ENCODE assay signal across 8 cellular contexts in the genomic region with DNA sequence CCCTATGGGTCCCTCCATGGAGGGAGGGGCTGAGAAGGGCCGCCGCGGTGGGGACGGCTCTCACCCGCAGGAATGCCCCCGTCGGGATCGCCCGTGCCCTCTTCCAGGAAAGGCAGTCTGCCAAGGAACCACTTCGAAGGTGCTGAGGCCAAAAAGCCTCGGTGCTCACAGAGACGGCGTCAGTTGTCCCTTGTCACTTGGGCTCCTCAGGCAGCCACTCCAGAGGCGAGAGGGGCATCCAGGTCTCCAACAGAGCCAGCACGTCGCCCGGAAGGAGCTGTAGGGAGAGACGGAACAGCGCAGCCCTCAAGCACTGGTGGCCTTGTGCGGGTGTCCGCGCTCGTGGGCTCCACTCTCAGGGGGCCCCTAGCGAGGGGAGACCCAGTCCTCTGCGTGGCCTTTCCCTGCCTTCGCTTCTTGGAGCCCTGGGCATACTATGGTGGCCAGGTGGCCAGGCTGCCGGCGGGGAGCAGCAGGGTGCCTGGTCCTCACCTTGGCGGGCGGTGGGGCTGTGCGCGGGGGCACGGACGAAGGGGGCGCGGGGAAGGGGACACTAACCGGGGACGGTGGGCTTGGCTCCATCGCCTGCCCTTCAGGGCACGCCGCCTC. TPM values are rescaled to one million over a fixed set of nuclear protein-coding genes. Genes with fewer than 3 reads are reported as not detected.
DNase-seq lines count a peak whose midpoint lies in the region; ATAC-seq and TF ChIP-seq lines count a peak whose summit lies in the region.

No MANE protein-coding gene starts in this region.

- no peaks in the 10 kb centered on the region for H3K36me3 Mint-ChIP-seq in activated CD4-positive, alpha-beta T cell treated with anti-CD3 and anti-CD28 coated beads, Interleukin-2, amount 10 ng/mL, durations not matched to agents 24 days and 14 days (ENCODE audit: low read depth)

- H4K8ac ChIP-seq in IMR-90 (ENCODE audit: low read depth in 2 of 2, low read length in 2 of 2) = no peak overlapping the region; a peak in 1 of 4 replicates

- no peak overlapping the region for H3K27ac ChIP-seq in IMR-90 (ENCODE audit: insufficient read depth, low read length)
- H3K27ac ChIP-seq in adrenal gland = peak overlapping the region in 1 of 5 donors; percentile 47
- no peak overlapping the region for H3K27ac ChIP-seq in testis

- no peak overlapping the region for H3K9ac ChIP-seq in IMR-90 (ENCODE audit: low read depth, low read length)

- TF ChIP-seq CTCF in IMR-90 (conservative IDR thresholded peaks at IDR 0.05; ENCODE audit: low read depth, low read length) (no peak), adrenal gland (IDR thresholded peaks at IDR 0.05) (no peak), testis (IDR thresholded peaks at IDR 0.05) (no peak)

- no peak overlapping the region for H3K14ac ChIP-seq in IMR-90 (replicated peaks; ENCODE audit: low read depth, low read length)

- H3K27me3 Mint-ChIP-seq in activated CD4-positive, alpha-beta T cell treated with anti-CD3 and anti-CD28 coated beads, Interleukin-2, amount 10 ng/mL, durations not matched to agents 24 days and 14 days = peaks cover 35% of the 10 kb centered on the region

- H3K36me3 ChIP-seq in IMR-90 (ENCODE audit: control insufficient read depth, insufficient read depth, low read length) = no peaks in the 10 kb centered on the region
- H3K36me3 ChIP-seq in adrenal gland (replicated peaks in 1 of 2) = no peaks in the 10 kb centered on the region
- no peaks in the 10 kb centered on the region for H3K36me3 ChIP-seq in testis (ENCODE audit: low read depth, missing control alignments)

- H3K4me2 ChIP-seq in IMR-90 (ENCODE audit: low read depth, low read length) = peak overlapping the region; percentile 38; the same call in 1 of the 2 replicates

- in situ Hi-C loops in IMR-90 (cut with MboI; ENCODE audit: low sequenced_read_pairs) = loop anchor here (10.0 kb wide), 1 partner anchor 325 kb away; no protein-coding TSS in a partner anchor

- 7% methylated on average over 28 of the region's 41 CpGs; no CpG with 5 or more reads in 1 of the 2 experiments for WGBS in IMR-90 (ENCODE audit: extremely low coverage in 2 of 2, insufficient read length in 1 of 2), 2 experiments
- WGBS in adrenal gland, 4 donors = 3 to 9% (median 4%) methylated on average over 10 to 41 of the region's 41 CpGs
- WGBS in testis, 2 donors = 5% methylated on average over 28 of the region's 41 CpGs; no CpG with 5 or more reads in 1 of the 2 donors

- POLR2A ChIA-PET in IMR-90 (lab: Charles Lee; ENCODE audit: unreplicated experiment) = no interaction called here

- no peaks in the 10 kb centered on the region for H3K79me1 ChIP-seq in IMR-90 (ENCODE audit: low read depth in 1 of 2, low read length in 2 of 2)

- H3K4me3 ChIP-seq in IMR-90 (ENCODE audit: insufficient read depth, low read depth, low read length) (peak overlapping the region; percentile 65), adrenal gland (peak overlapping the region; percentile 8 to 68 (median 47)), testis (peak overlapping the region; percentile 71 to 77)

- H3K4me1 Mint-ChIP-seq in activated CD4-positive, alpha-beta T cell treated with anti-CD3 and anti-CD28 coated beads, Interleukin-2, amount 10 ng/mL, durations not matched to agents 24 days and 14 days = peaks cover 2% of the 10 kb centered on the region

- H2BK5ac ChIP-seq in IMR-90 (ENCODE audit: low read depth, low read length, poor library complexity, severe bottlenecking) = no peak overlapping the region

- H3K9me3 ChIP-seq in IMR-90 (ENCODE audit: control insufficient read depth, insufficient read depth, low read length) (no peaks in the 10 kb centered on the region), adrenal gland (replicated peaks in 1 of 3) (no peaks in the 10 kb centered on the region), testis (no peaks in the 10 kb centered on the region)

- no peaks in the 10 kb centered on the region for H3K9me3 Mint-ChIP-seq in activated CD4-positive, alpha-beta T cell treated with anti-CD3 and anti-CD28 coated beads, Interleukin-2, amount 10 ng/mL, durations not matched to agents 24 days and 14 days

- H3K4ac ChIP-seq in IMR-90 (ENCODE audit: low read depth, low read length) = no peak overlapping the region

- H4K5ac ChIP-seq in IMR-90 (ENCODE audit: low read depth, low read length) = no peak overlapping the region

- no peak overlapping the region for H2AK5ac ChIP-seq in IMR-90 (ENCODE audit: low read depth, low read length)

- no TSS peak for BruUV-seq in IMR-90 (replicated peaks; lab: Mats Ljungman, UMichigan)

- TF ChIP-seq POLR2A in IMR-90 (IDR thresholded peaks at IDR 0.05; ENCODE audit: low read depth, low read length) (no peak), adrenal gland (IDR thresholded peaks at IDR 0.05) (no peak), testis (IDR thresholded peaks at IDR 0.05) (no peak)

- H3K4me1 ChIP-seq in IMR-90 (ENCODE audit: control insufficient read depth, insufficient read depth, low read length) (peaks cover 2% of the 10 kb centered on the region; the same call in 1 of the 2 replicates), adrenal gland (replicated peaks in 1 of 2) (peaks cover 5 to 12% of the 10 kb centered on the region in 2 donors), testis (peaks cover 10% of the 10 kb centered on the region)

- no peak overlapping the region for H2BK20ac ChIP-seq in IMR-90 (ENCODE audit: low read depth, low read length)

- ATAC-seq in IMR-90 (ENCODE audit: low read depth) (no peak), left lobe of liver (peak; percentile 46)

- no peak overlapping the region for H2BK15ac ChIP-seq in IMR-90 (ENCODE audit: low read depth, low read length)

- peak overlapping the region; percentile 63 for H2AK9ac ChIP-seq in IMR-90 (replicated peaks; ENCODE audit: low read depth, low read length, poor library complexity)

- H2BK120ac ChIP-seq in IMR-90 (ENCODE audit: low read depth, low read length) = no peak overlapping the region

- peak overlapping the region; percentile 80 for H3K4me3 Mint-ChIP-seq in activated CD4-positive, alpha-beta T cell treated with anti-CD3 and anti-CD28 coated beads, Interleukin-2, amount 10 ng/mL, durations not matched to agents 24 days and 14 days

- H3K9me1 ChIP-seq in IMR-90 (ENCODE audit: insufficient read depth, low read length) = no peaks in the 10 kb centered on the region

- intact Hi-C loops in activated CD4-positive, alpha-beta T cell treated with anti-CD3 and anti-CD28 coated beads, Interleukin-2, amount 10 ng/mL, durations not matched to agents 24 days and 14 days (cut with micrococcal nuclease) = loop anchor here (5.0 kb wide), 1 partner anchor 142 kb away; a partner anchor contains a TSS
- intact Hi-C loops in IMR-90 (cut with micrococcal nuclease) (no loop called here), adrenal gland (cut with DNase I) (loop anchor here (10.0 kb wide), 2 partner anchors 105 to 335 kb away; no protein-coding TSS in a partner anchor), testis (cut with DNase I; ENCODE audit: low total_unique reads) (no loop called here)

- CTCF ChIA-PET in IMR-90 (lab: Yijun Ruan, JAX) = interaction anchor here (0.7 to 1.0 kb wide), 2 partner anchors 10 to 125 kb away, joined by 3 to 4 read pairs; no protein-coding TSS in a partner anchor

- H3K56ac ChIP-seq in IMR-90 (ENCODE audit: extremely low read depth, insufficient read depth, low read length) = no peak overlapping the region

- no peak for TF ChIP-seq RAD21 in IMR-90 (IDR thresholded peaks at IDR 0.05; ENCODE audit: low read length)

- no peaks in the 10 kb centered on the region for H4K20me1 ChIP-seq in IMR-90 (ENCODE audit: insufficient read depth, low read length)

- peak overlapping the region; percentile 96 for H2AFZ ChIP-seq in IMR-90 (replicated peaks; ENCODE audit: low read length, poor library complexity)

- dilution Hi-C loops in IMR-90 (cut with HindIII; ENCODE audit: low sequenced_read_pairs, unreplicated experiment) = loop anchor here (25.0 kb wide), 1 partner anchor 112 kb away; no protein-coding TSS in a partner anchor

- peak; percentile 66 for DNase-seq in activated CD4-positive, alpha-beta T cell treated with anti-CD3 and anti-CD28 coated beads, Interleukin-2, amount 10 ng/mL, durations not matched to agents 24 days and 14 days
- DNase-seq in activated CD4-positive, alpha-beta T cell treated with anti-CD3 and anti-CD28 coated beads for 1 hour = no peak
- no peak for DNase-seq in IMR-90
- DNase-seq in adrenal gland = peak in 4 of 7 donors; percentile 21 to 60 (median 36)
- no peak for DNase-seq in left lobe of liver (ENCODE audit: low spot score)
- DNase-seq in testis = peak; percentile 22
- DNase-seq in T1000 (lab: John Stamatoyannopoulos, UW) = no peak
- no peak for DNase-seq in NCI-H446 treated with DMSO at 0.1 percent for 48 hours (lab: John Stamatoyannopoulos, UW)

- peak overlapping the region; percentile 34 for H3K27ac Mint-ChIP-seq in activated CD4-positive, alpha-beta T cell treated with anti-CD3 and anti-CD28 coated beads, Interleukin-2, amount 10 ng/mL, durations not matched to agents 24 days and 14 days

- no peak overlapping the region for H4K91ac ChIP-seq in IMR-90 (ENCODE audit: insufficient read depth, low read depth, low read length)

- H3K23ac ChIP-seq in IMR-90 (ENCODE audit: low read depth, low read length) = no peak overlapping the region

- no peak overlapping the region for H3K18ac ChIP-seq in IMR-90 (ENCODE audit: low read depth, low read length)

- H3K27me3 ChIP-seq in IMR-90 (ENCODE audit: control insufficient read depth, insufficient read depth, low read length) (peaks cover 37% of the 10 kb centered on the region), adrenal gland (no peaks in the 10 kb centered on the region), testis (no peaks in the 10 kb centered on the region)

RNA-seq across cellular contexts. Expression of a gene that starts 1.0 kb away (rescaled TPM):
- 5.6 and 7.3 TPM in 2 replicates for total RNA-seq in activated CD4-positive, alpha-beta T cell treated with anti-CD3 and anti-CD28 coated beads, Interleukin-2, amount 10 ng/mL, durations not matched to agents 24 days and 14 days
- total RNA-seq in IMR-90 (2012; rRNA removed) = under 0.01 TPM in 1 of 2 replicates, not detected in the other
- 0.10 and 0.13 TPM in 2 replicates for polyA plus RNA-seq in IMR-90 (2012; rRNA removed)
- polyA plus RNA-seq in IMR-90 (2012; cell fraction: cytosol; rRNA removed) = 0.41 and 0.54 TPM in 2 replicates
- 0.05 and 0.18 TPM in 2 replicates for polyA plus RNA-seq in IMR-90 (2012; cell fraction: nucleus; rRNA removed; ENCODE audit: low replicate concordance)
- 1 to 10 TPM; 3.9 to 8.1 (median 6.2) TPM for total RNA-seq in adrenal gland
- 10 to 100 TPM in 1 of 3 donors, 1 to 10 TPM in 1, under 1 TPM in 1; 0.46 to 11.7 (median 4.3) TPM for polyA plus RNA-seq in adrenal gland
- 3.1 TPM for total RNA-seq in left lobe of liver
- 1 to 10 TPM; 2.5 to 6.0 TPM for total RNA-seq in testis
- 5.7 TPM for polyA plus RNA-seq in testis (ENCODE audit: insufficient read depth, low read depth, low replicate concordance)

RNA-seq across cellular contexts. Expression of a gene that starts 26.1 kb away (rescaled TPM):
- 0.24 TPM in 1 of 2 replicates, not detected in the other for total RNA-seq in activated CD4-positive, alpha-beta T cell treated with anti-CD3 and anti-CD28 coated beads, Interleukin-2, amount 10 ng/mL, durations not matched to agents 24 days and 14 days
- total RNA-seq in IMR-90 (2012; rRNA removed) (0.18 and 0.28 TPM in 2 replicates), adrenal gland (1 to 10 TPM in 1 of 8 donors, under 1 TPM in 4, not detected in 3; 0.34 to 1.7 (median 0.72) TPM), left lobe of liver (0.15 TPM), testis (1 to 10 TPM; 2.2 to 2.9 TPM)
- polyA plus RNA-seq in IMR-90 (2012; rRNA removed) (0.32 and 0.34 TPM in 2 replicates), adrenal gland (under 1 TPM; 0.37 to 0.57 (median 0.40) TPM), testis (ENCODE audit: insufficient read depth, low read depth, low replicate concordance) (1.3 TPM)
- polyA plus RNA-seq in IMR-90 (2012; cell fraction: cytosol; rRNA removed) = 0.26 and 0.43 TPM in 2 replicates
- 0.13 and 0.34 TPM in 2 replicates for polyA plus RNA-seq in IMR-90 (2012; cell fraction: nucleus; rRNA removed; ENCODE audit: low replicate concordance)

RNA-seq across cellular contexts. Expression of a gene that starts 59.4 kb away (rescaled TPM):
- total RNA-seq in activated CD4-positive, alpha-beta T cell treated with anti-CD3 and anti-CD28 coated beads, Interleukin-2, amount 10 ng/mL, durations not matched to agents 24 days and 14 days = not detected in 2 replicates
- total RNA-seq in IMR-90 (2012; rRNA removed) (not detected in 2 replicates), adrenal gland (under 1 TPM in 4 of 8 donors, not detected in 4; 0.14 to 0.43 (median 0.30) TPM), left lobe of liver (not detected), testis (10 to 100 TPM in 1 of 2 donors, 1 to 10 TPM in 1; 8.1 to 12.3 TPM)
- polyA plus RNA-seq in IMR-90 (2012; rRNA removed) (not detected in 2 replicates), adrenal gland (under 1 TPM; 0.37 to 0.40 (median 0.38) TPM), testis (ENCODE audit: insufficient read depth, low read depth, low replicate concordance) (31.9 TPM)
- polyA plus RNA-seq in IMR-90 (2012; cell fraction: cytosol; rRNA removed) = not detected in 2 replicates
- 0.03 TPM in 1 of 2 replicates, not detected in the other for polyA plus RNA-seq in IMR-90 (2012; cell fraction: nucleus; rRNA removed; ENCODE audit: low replicate concordance)

RNA-seq across cellular contexts. Expression of a gene that starts 59.5 kb away (rescaled TPM):
- total RNA-seq in activated CD4-positive, alpha-beta T cell treated with anti-CD3 and anti-CD28 coated beads, Interleukin-2, amount 10 ng/mL, durations not matched to agents 24 days and 14 days = 1.6 and 2.1 TPM in 2 replicates
- 7.8 and 10.2 TPM in 2 replicates for total RNA-seq in IMR-90 (2012; rRNA removed)
- polyA plus RNA-seq in IMR-90 (2012; rRNA removed) = 3.3 and 4.2 TPM in 2 replicates
- 2.0 and 3.7 TPM in 2 replicates for polyA plus RNA-seq in IMR-90 (2012; cell fraction: cytosol; rRNA removed)
- polyA plus RNA-seq in IMR-90 (2012; cell fraction: nucleus; rRNA removed; ENCODE audit: low replicate concordance) = 0.86 and 2.9 TPM in 2 replicates
- total RNA-seq in adrenal gland = 10 to 100 TPM in 6 of 8 donors, 1 to 10 TPM in 2; 7.9 to 23.2 (median 15.5) TPM
- polyA plus RNA-seq in adrenal gland = 10 to 100 TPM in 1 of 3 donors, 1 to 10 TPM in 2; 5.4 to 22.3 (median 6.7) TPM
- 25.8 TPM for total RNA-seq in left lobe of liver
- 10 to 100 TPM; 12.3 to 15.0 TPM for total RNA-seq in testis
- 31.8 TPM for polyA plus RNA-seq in testis (ENCODE audit: insufficient read depth, low read depth, low replicate concordance)

Comparison
In these comparisons a context has a peak if more than half of its experiments do, and no peak if none do; other contexts are left out.
1. DNase-seq: peak in activated CD4-positive, alpha-beta T cell treated with anti-CD3 and anti-CD28 coated beads, Interleukin-2, amount 10 ng/mL, durations not matched to agents 24 days and 14 days (single experiment), adrenal gland (4 of 7) and testis (single experiment); none in activated CD4-positive, alpha-beta T cell treated with anti-CD3 and anti-CD28 coated beads for 1 hour (single experiment), IMR-90 (single experiment), left lobe of liver (single experiment), T1000 (single experiment) and NCI-H446 treated with DMSO at 0.1 percent for 48 hours (single experiment).
2. intact Hi-C loops: an anchor here in activated CD4-positive, alpha-beta T cell treated with anti-CD3 and anti-CD28 coated beads, Interleukin-2, amount 10 ng/mL, durations not matched to agents 24 days and 14 days (5.0 kb wide) and adrenal gland (10.0 kb wide); none called in IMR-90 and testis.
3. Peak in every context shown above with its lines, with median percentiles within 50 percentile points of each other: H3K4me3 ChIP-seq.